Comparison of ENCODE assay signal across 34 cellular contexts in the genomic region with DNA sequence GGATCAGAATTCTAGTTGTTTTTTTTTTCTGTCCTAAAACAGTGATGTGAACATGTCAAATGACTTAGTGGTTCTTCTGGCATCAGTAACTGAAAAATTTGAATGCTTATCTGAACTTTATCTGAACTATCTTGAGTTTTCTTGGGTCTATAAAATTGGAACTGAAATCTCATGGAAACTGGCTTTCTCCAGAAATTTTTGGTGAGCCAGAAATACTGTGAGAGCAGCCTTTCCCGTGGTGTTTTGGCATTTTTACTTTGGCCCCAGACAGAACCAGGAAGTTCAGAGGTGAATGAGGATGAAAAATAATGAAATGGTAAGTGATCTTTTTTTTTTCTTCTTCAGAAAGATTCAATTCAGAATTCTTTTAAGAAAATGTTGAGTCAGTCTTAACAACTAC.
"Had no signal": no experiment of that assay in that cellular context is flagged by ENCODE, and none has a peak within 500 bp of the region (broad histone marks: within the 10 kb centered on the region; RNA-seq: fewer than 3 reads in every experiment).

No MANE protein-coding gene starts in this region.

- H3K36me3 ChIP-seq: adrenal gland, brain microvascular endothelial cell, breast epithelium had no signal

- H3K4me3 ChIP-seq: adrenal gland, body of pancreas, breast epithelium had no signal

- H3K9me3 ChIP-seq: adrenal gland, body of pancreas, breast epithelium had no signal

- H3K27ac ChIP-seq: adrenal gland, body of pancreas, brain microvascular endothelial cell, breast epithelium, VCaP had no signal

- H3K4me1 ChIP-seq: adrenal gland, breast epithelium had no signal

- ATAC-seq: activated CD8-positive, alpha-beta T cell treated with anti-CD3 and anti-CD28 coated beads for 36 hours; activated naive CD4-positive, alpha-beta T cell treated with anti-CD3 and anti-CD28 coated beads, Interleukin-2, amount 50 U/mL, for 72 hours; activated T-cell treated with anti-CD3 and anti-CD28 coated beads, Interleukin-2, amount 50 U/mL, for 4 hours; activated T-cell treated with anti-CD3 and anti-CD28 coated beads, Interleukin-2, amount 50 U/mL, for 72 hours; activated T-helper 17 cell treated with anti-CD3 and anti-CD28 coated beads, Interleukin-2, amount 50 U/mL, for 72 hours; body of pancreas had no signal

- FAIRE-seq: astrocyte, TTC549 had no signal

- DNase-seq: activated B cell treated with CpG ODN at 0.5 μM for 24 hours; activated CD4-positive, alpha-beta memory T cell treated with anti-CD3 and anti-CD28 coated beads for 36 hours; activated CD4-positive, alpha-beta T cell treated with anti-CD3 and anti-CD28 coated beads for 4 hours; activated CD4-positive, alpha-beta T cell treated with anti-CD3 and anti-CD28 coated beads, Interleukin-2, amount 10 ng/mL, durations not matched to agents 24 days and 14 days; activated CD4-positive, alpha-beta T cell treated with anti-CD3 and anti-CD28 coated beads, Interleukin-2, amount 50 U/mL, for 1 hour; activated CD4-positive, alpha-beta T cell treated with anti-CD3 and anti-CD28 coated beads, Interleukin-2, amount 50 U/mL, for 4 hours; activated CD4-positive, CD25-positive, alpha-beta regulatory T cell treated with anti-CD3 and anti-CD28 coated beads, Interleukin-2, amount 50 U/mL, for 72 hours; activated CD8-positive, alpha-beta memory T cell treated with anti-CD3 and anti-CD28 coated beads, Interleukin-2, amount 50 U/mL, for 4 hours; activated CD8-positive, alpha-beta T cell treated with anti-CD3 and anti-CD28 coated beads for 36 hours; activated effector memory CD4-positive, alpha-beta T cell treated with anti-CD3 and anti-CD28 coated beads, Interleukin-2, amount 50 U/mL, for 16 hours; activated gamma-delta T cell treated with Interleukin-2 at 50 U/mL for 16 hours; activated naive CD4-positive, alpha-beta T cell; activated naive CD4-positive, alpha-beta T cell treated with anti-CD3 and anti-CD28 coated beads for 36 hours; activated naive CD4-positive, alpha-beta T cell treated with anti-CD3 and anti-CD28 coated beads, Interleukin-2, amount 50 U/mL, for 16 hours; activated naive CD8-positive, alpha-beta T cell treated with anti-CD3 and anti-CD28 coated beads for 36 hours; activated T-cell treated with anti-CD3 and anti-CD28 coated beads for 4 hours; activated T-cell treated with anti-CD3 and anti-CD28 coated beads, Interleukin-2, amount 50 U/mL, for 1 hour; activated T-cell treated with anti-CD3 and anti-CD28 coated beads, Interleukin-2, amount 50 U/mL, for 4 hours; activated T-cell treated with anti-CD3 and anti-CD28 coated beads, Interleukin-2, amount 50 U/mL, for 72 hours; adrenal gland; amniotic stem cell; aorta; body of pancreas; brain microvascular endothelial cell; central memory CD4-positive, alpha-beta T cell; T-helper 1 cell; T-helper 2 cell; T-helper 9 cell had no signal

- H3K27me3 ChIP-seq: adrenal gland, body of pancreas, brain microvascular endothelial cell, breast epithelium had no signal
